In the genomic region with DNA sequence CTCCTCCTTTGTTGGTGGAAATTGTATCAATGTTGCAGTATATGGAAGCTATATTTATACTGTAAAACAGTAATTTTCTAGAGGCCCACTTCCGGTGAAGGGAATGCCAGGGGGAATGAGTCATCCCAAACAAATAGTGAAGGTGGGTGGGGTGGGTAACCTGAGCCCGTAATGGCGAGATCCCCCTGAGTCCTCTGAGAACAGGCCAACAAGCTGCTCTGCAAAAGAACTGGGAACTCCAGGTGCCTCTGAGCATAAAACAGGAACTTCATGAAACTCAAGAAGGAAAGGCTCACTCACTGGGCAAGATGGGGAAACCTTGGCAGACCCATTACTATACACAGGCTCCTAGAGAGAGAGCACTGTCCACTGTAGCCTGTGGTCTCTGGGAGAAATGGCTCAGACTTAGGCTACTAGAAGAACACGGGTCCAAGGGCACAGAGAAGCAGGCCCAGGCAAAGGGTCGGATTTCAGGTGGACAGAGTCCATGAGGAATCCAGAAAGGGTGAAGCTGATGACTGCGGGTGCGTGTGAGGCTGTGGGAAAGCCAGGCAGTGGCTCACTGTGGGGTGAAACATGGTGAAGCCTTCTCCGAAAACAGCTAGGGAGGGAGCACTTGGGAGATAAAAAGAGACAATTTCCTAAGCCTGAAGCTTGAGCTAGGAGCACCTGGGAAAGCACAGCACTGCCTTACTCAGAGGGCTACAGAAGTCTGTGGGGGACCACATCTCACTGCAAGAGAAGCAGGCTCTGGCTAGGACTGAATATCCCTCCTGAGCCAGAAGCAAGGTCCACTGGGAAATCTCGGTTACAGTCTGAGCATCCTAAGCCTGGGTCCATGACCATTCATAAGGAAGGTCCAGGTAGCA, we compare ENCODE assay signal across 10 cellular contexts. TPM values are rescaled to one million over a fixed set of nuclear protein-coding genes. Genes with fewer than 3 reads are reported as not detected.
DNase-seq lines count a peak whose midpoint lies in the region; ATAC-seq, FAIRE-seq and TF ChIP-seq lines count a peak whose summit lies in the region.
"Had no signal": no experiment of that assay in that cellular context is flagged by ENCODE, and none has a peak within 500 bp of the region (broad histone marks: within the 10 kb centered on the region; RNA-seq: fewer than 3 reads in every experiment).

No MANE protein-coding gene starts in this region.

- TF ChIP-seq CTCF in HFFc6 (IDR thresholded peaks at IDR 0.05) (no peak), endothelial cell of umbilical vein (IDR thresholded peaks at IDR 0.05; ENCODE audit: extremely low read depth in 1 of 2, insufficient read depth in 1 of 2, low read depth in 1 of 2, low read length in 2 of 2) (no peak)

- no TSS peak for BruUV-seq in endothelial cell of umbilical vein (replicated peaks; lab: Mats Ljungman, UMichigan)

- peak; percentile 83 for FAIRE-seq in endothelial cell of umbilical vein (lab: Jason Lieb, UNC)

- CTCF ChIA-PET in endothelial cell of umbilical vein (lab: Charles Lee): interaction anchor here (0.7 to 3.6 kb wide), 6 partner anchors 9 to 248 kb away, joined by 3 to 30 read pairs (median 5); no protein-coding TSS in a partner anchor
- CTCF ChIA-PET in naive thymus-derived CD4-positive, alpha-beta T cell (lab: Charles Lee): no interaction called here

- H3K36me3 ChIP-seq in endothelial cell of umbilical vein (ENCODE audit: control insufficient read depth in 2 of 2, extremely low read depth in 1 of 2, insufficient read depth in 2 of 2, low read length in 2 of 2) (peaks cover 0 to 18% of the 10 kb centered on the region in 2 experiments), skeletal muscle tissue (ENCODE audit: control insufficient read depth in 3 of 3, insufficient read depth in 3 of 3, low read length in 3 of 3) (peaks cover 0 to 17% (median 16%) of the 10 kb centered on the region in 3 donors)
- H3K36me3 ChIP-seq in naive thymus-derived CD4-positive, alpha-beta T cell (ENCODE audit: control insufficient read depth in 2 of 3, insufficient read depth in 3 of 3, low read length in 3 of 3): no peaks in the 10 kb centered on the region
- H3K36me3 ChIP-seq: neutrophil had no signal

- H3K9me1 ChIP-seq in endothelial cell of umbilical vein (replicated peaks; ENCODE audit: control insufficient read depth, extremely low read depth, insufficient read depth, low read length): no peaks in the 10 kb centered on the region

- peak overlapping the region; percentile 88 for H3K27ac Mint-ChIP-seq in HFFc6
- no peak overlapping the region for H3K27ac Mint-ChIP-seq in naive thymus-derived CD4-positive, alpha-beta T cell
- H3K27ac Mint-ChIP-seq: activated naive CD4-positive, alpha-beta T cell treated with anti-CD3 and anti-CD28 coated beads for 36 hours had no signal

- H3K4me3 ChIP-seq in endothelial cell of umbilical vein (replicated peaks in 1 of 3; ENCODE audit: insufficient read depth in 1 of 3, low read depth in 1 of 3, low read length in 3 of 3) (no peak overlapping the region), skeletal muscle tissue (ENCODE audit: low read length in 3 of 3) (peak overlapping the region in 2 of 3 donors; percentile 2 to 4)
- no peak overlapping the region for H3K4me3 ChIP-seq in naive thymus-derived CD4-positive, alpha-beta T cell (ENCODE audit: low read length)

- intact Hi-C loops in endothelial cell of umbilical vein (cut with micrococcal nuclease): no loop called here
- intact Hi-C loops in naive thymus-derived CD4-positive, alpha-beta T cell (cut with micrococcal nuclease): no loop called here

- H4K20me1 ChIP-seq in endothelial cell of umbilical vein (replicated peaks; ENCODE audit: control insufficient read depth, extremely low read depth, insufficient read depth, low read length): no peaks in the 10 kb centered on the region

- TF ChIP-seq POLR2A in endothelial cell of umbilical vein (IDR thresholded peaks at IDR 0.05; ENCODE audit: low read depth, low read length): no peak

- H3K36me3 Mint-ChIP-seq in HFFc6 (ENCODE audit: low read depth): peaks cover 50% of the 10 kb centered on the region
- H3K36me3 Mint-ChIP-seq in naive thymus-derived CD4-positive, alpha-beta T cell: no peaks in the 10 kb centered on the region

- H3K9me3 ChIP-seq in endothelial cell of umbilical vein (replicated peaks; ENCODE audit: control insufficient read depth, insufficient read depth, low read length) (no peaks in the 10 kb centered on the region), skeletal muscle tissue (ENCODE audit: control insufficient read depth in 3 of 3, low read length in 3 of 3) (no peaks in the 10 kb centered on the region)
- no peaks in the 10 kb centered on the region for H3K9me3 ChIP-seq in naive thymus-derived CD4-positive, alpha-beta T cell (ENCODE audit: control insufficient read depth in 2 of 3, low read length in 3 of 3)
- H3K9me3 ChIP-seq: neutrophil had no signal

- H3K79me2 ChIP-seq in endothelial cell of umbilical vein (ENCODE audit: control insufficient read depth, insufficient read depth, low read length): no peaks in the 10 kb centered on the region

- dilution Hi-C loops in endothelial cell of umbilical vein (cut with MboI; ENCODE audit: extremely low pct_ligation_motif_present, low sequenced_read_pairs): no loop called here

- H3K9ac ChIP-seq in endothelial cell of umbilical vein (replicated peaks; ENCODE audit: extremely low read depth, insufficient read depth, low read length): no peak overlapping the region
- H3K9ac ChIP-seq in skeletal muscle tissue (ENCODE audit: low read depth in 1 of 3, low read length in 3 of 3): peak overlapping the region in 2 of 3 donors; percentile 27 to 46

- H3K9me3 Mint-ChIP-seq in HFFc6: no peaks in the 10 kb centered on the region
- no peaks in the 10 kb centered on the region for H3K9me3 Mint-ChIP-seq in naive thymus-derived CD4-positive, alpha-beta T cell
- H3K9me3 Mint-ChIP-seq: activated naive CD4-positive, alpha-beta T cell treated with anti-CD3 and anti-CD28 coated beads for 36 hours had no signal

- H3K27me3 ChIP-seq in endothelial cell of umbilical vein (ENCODE audit: control insufficient read depth in 2 of 2, insufficient read depth in 2 of 2, low read length in 2 of 2) (no peaks in the 10 kb centered on the region), skeletal muscle tissue (ENCODE audit: control insufficient read depth in 3 of 3, insufficient read depth in 3 of 3, low read length in 3 of 3) (no peaks in the 10 kb centered on the region)
- no peaks in the 10 kb centered on the region for H3K27me3 ChIP-seq in naive thymus-derived CD4-positive, alpha-beta T cell (ENCODE audit: control insufficient read depth in 2 of 2, insufficient read depth in 2 of 2, low read length in 2 of 2)
- H3K27me3 ChIP-seq: neutrophil had no signal

- POLR2A ChIA-PET in endothelial cell of umbilical vein (lab: Charles Lee): no interaction called here
- POLR2A ChIA-PET in naive thymus-derived CD4-positive, alpha-beta T cell (lab: Charles Lee): no interaction called here

- no peaks in the 10 kb centered on the region for H3K27me3 Mint-ChIP-seq in HFFc6 (ENCODE audit: insufficient read depth)
- peaks cover 5 to 30% (median 12%) of the 10 kb centered on the region in 5 donors for H3K27me3 Mint-ChIP-seq in naive thymus-derived CD4-positive, alpha-beta T cell

- H3K4me1 Mint-ChIP-seq in HFFc6 (ENCODE audit: low read depth): peaks cover 44% of the 10 kb centered on the region
- H3K4me1 Mint-ChIP-seq in naive thymus-derived CD4-positive, alpha-beta T cell: no peaks in the 10 kb centered on the region

- DNase-seq in HFFc6 (peak; percentile 48), NCI-H226 (peak; percentile 69), endothelial cell of umbilical vein (ENCODE audit: low read depth, low spot score) (peak; percentile 76)
- no peak for DNase-seq in NK-92 treated with Interleukin-12 subunit alpha and Interleukin-12 subunit beta, amount 100 ng/mL, for 24 hours (lab: John Stamatoyannopoulos, UW)
- no peak for DNase-seq in naive thymus-derived CD4-positive, alpha-beta T cell
- DNase-seq: activated naive CD4-positive, alpha-beta T cell treated with anti-CD3 and anti-CD28 coated beads for 36 hours; NCI-H82 had no signal

- peak overlapping the region; percentile 3 for H2AFZ ChIP-seq in endothelial cell of umbilical vein (ENCODE audit: low read depth, low read length)

- peak overlapping the region; percentile 28 for H3K4me2 ChIP-seq in endothelial cell of umbilical vein (ENCODE audit: insufficient read depth, low read length)

- H3K4me3 Mint-ChIP-seq in HFFc6: peak overlapping the region; percentile 20; the same call in 1 of the 2 replicates
- no peak overlapping the region for H3K4me3 Mint-ChIP-seq in naive thymus-derived CD4-positive, alpha-beta T cell
- H3K4me3 Mint-ChIP-seq: activated naive CD4-positive, alpha-beta T cell treated with anti-CD3 and anti-CD28 coated beads for 36 hours had no signal

- H3K27ac ChIP-seq in endothelial cell of umbilical vein (ENCODE audit: insufficient read depth, low read depth, low read length) (no peak overlapping the region), skeletal muscle tissue (ENCODE audit: low read depth, low read length) (peak overlapping the region; percentile 37)
- no peak overlapping the region for H3K27ac ChIP-seq in naive thymus-derived CD4-positive, alpha-beta T cell (ENCODE audit: low read depth, low read length)
- H3K27ac ChIP-seq: neutrophil had no signal

- ATAC-seq in HG03280 (IDR thresholded peaks at IDR 0.05; ENCODE audit: unreplicated experiment): no peak
- no peak for ATAC-seq in naive thymus-derived CD4-positive, alpha-beta T cell

- peaks cover 14% of the 10 kb centered on the region for H3K4me1 ChIP-seq in endothelial cell of umbilical vein (ENCODE audit: control insufficient read depth, extremely low read depth, insufficient read depth, low read length)
- H3K4me1 ChIP-seq in skeletal muscle tissue (ENCODE audit: control insufficient read depth in 3 of 3, insufficient read depth in 3 of 3, low read length in 3 of 3): peaks cover 15 to 28% (median 20%) of the 10 kb centered on the region in 3 donors
- no peaks in the 10 kb centered on the region for H3K4me1 ChIP-seq in naive thymus-derived CD4-positive, alpha-beta T cell (ENCODE audit: control insufficient read depth in 2 of 2, insufficient read depth in 2 of 2, low read length in 2 of 2)

RNA-seq across cellular contexts. Expression of a gene that starts 19.8 kb away (rescaled TPM):
- total RNA-seq in HFFc6 (2021; fragmentation: NEBNext Ultra II Directional; extraction: Animal tissue kit (Norgen Biotek cat#: 25700)): 100 to 1,000 TPM; 105 to 121 (median 115) TPM
- total RNA-seq in endothelial cell of umbilical vein (16.9 and 25.2 TPM in 2 replicates), skeletal muscle tissue (7.3 TPM)
- 56.1 and 56.2 TPM in 2 replicates for polyA plus RNA-seq in endothelial cell of umbilical vein
- 29.0 and 35.2 TPM in 2 replicates for polyA plus RNA-seq in endothelial cell of umbilical vein (2011; cell fraction: cytosol; rRNA removed)
- polyA plus RNA-seq in endothelial cell of umbilical vein (2011; cell fraction: nucleus; rRNA removed): 24.3 and 26.0 TPM in 2 replicates
- 43.5 and 47.5 TPM in 2 replicates for polyA plus RNA-seq in endothelial cell of umbilical vein (2012)
- 47.4 and 56.0 TPM in 2 replicates for polyA minus RNA-seq in endothelial cell of umbilical vein
- 9.9 TPM for polyA minus RNA-seq in endothelial cell of umbilical vein (2011; cell fraction: cytosol; rRNA and poly(A)+ RNA removed)
- polyA minus RNA-seq in endothelial cell of umbilical vein (2011; cell fraction: nucleus; rRNA and poly(A)+ RNA removed): 21.9 and 32.1 TPM in 2 replicates
- total RNA-seq in naive thymus-derived CD4-positive, alpha-beta T cell: under 1 TPM in 1 of 5 experiments, not detected in 4; 0.50 TPM
- polyA plus RNA-seq in naive thymus-derived CD4-positive, alpha-beta T cell: under 1 TPM; 0.09 to 0.10 TPM
- total RNA-seq: activated naive CD4-positive, alpha-beta T cell treated with anti-CD3 and anti-CD28 coated beads for 36 hours had no signal

RNA-seq across cellular contexts. Expression of a gene that starts 58.1 kb away (rescaled TPM):
- 1 to 10 TPM; 4.2 to 5.8 (median 5.1) TPM for total RNA-seq in HFFc6 (2021; fragmentation: NEBNext Ultra II Directional; extraction: Animal tissue kit (Norgen Biotek cat#: 25700))
- 2.7 and 4.0 TPM in 2 replicates for total RNA-seq in endothelial cell of umbilical vein
- 1.7 TPM in 2 replicates for polyA plus RNA-seq in endothelial cell of umbilical vein
- 2.3 and 2.4 TPM in 2 replicates for polyA plus RNA-seq in endothelial cell of umbilical vein (2011; cell fraction: cytosol; rRNA removed)
- 1.5 and 1.9 TPM in 2 replicates for polyA plus RNA-seq in endothelial cell of umbilical vein (2011; cell fraction: nucleus; rRNA removed)
- 2.0 and 2.7 TPM in 2 replicates for polyA plus RNA-seq in endothelial cell of umbilical vein (2012)
- polyA minus RNA-seq in endothelial cell of umbilical vein: 0.74 and 0.78 TPM in 2 replicates
- polyA minus RNA-seq in endothelial cell of umbilical vein (2011; cell fraction: cytosol; rRNA and poly(A)+ RNA removed): 1.1 TPM
- 1.3 and 1.9 TPM in 2 replicates for polyA minus RNA-seq in endothelial cell of umbilical vein (2011; cell fraction: nucleus; rRNA and poly(A)+ RNA removed)
- 5.2 TPM for total RNA-seq in skeletal muscle tissue
- total RNA-seq in naive thymus-derived CD4-positive, alpha-beta T cell: under 1 TPM in 1 of 5 experiments, not detected in 4; 0.24 TPM
- polyA plus RNA-seq in naive thymus-derived CD4-positive, alpha-beta T cell: not detected
- total RNA-seq: activated naive CD4-positive, alpha-beta T cell treated with anti-CD3 and anti-CD28 coated beads for 36 hours had no signal

RNA-seq across cellular contexts. Expression of a gene that starts 58.5 kb away (rescaled TPM):
- 10 to 100 TPM in 3 of 6 experiments, 1 to 10 TPM in 3; 6.2 to 13.4 (median 10.2) TPM for total RNA-seq in HFFc6 (2021; fragmentation: NEBNext Ultra II Directional; extraction: Animal tissue kit (Norgen Biotek cat#: 25700))
- total RNA-seq in endothelial cell of umbilical vein (6.6 and 7.4 TPM in 2 replicates), skeletal muscle tissue (11.0 TPM)
- 3.0 and 3.7 TPM in 2 replicates for polyA plus RNA-seq in endothelial cell of umbilical vein
- 3.8 and 3.9 TPM in 2 replicates for polyA plus RNA-seq in endothelial cell of umbilical vein (2011; cell fraction: cytosol; rRNA removed)
- 9.0 and 9.5 TPM in 2 replicates for polyA plus RNA-seq in endothelial cell of umbilical vein (2011; cell fraction: nucleus; rRNA removed)
- 4.2 and 5.4 TPM in 2 replicates for polyA plus RNA-seq in endothelial cell of umbilical vein (2012)
- 10.7 and 16.1 TPM in 2 replicates for polyA minus RNA-seq in endothelial cell of umbilical vein
- 3.0 TPM for polyA minus RNA-seq in endothelial cell of umbilical vein (2011; cell fraction: cytosol; rRNA and poly(A)+ RNA removed)
- polyA minus RNA-seq in endothelial cell of umbilical vein (2011; cell fraction: nucleus; rRNA and poly(A)+ RNA removed): 54.5 and 62.8 TPM in 2 replicates
- not detected for total RNA-seq in naive thymus-derived CD4-positive, alpha-beta T cell
- polyA plus RNA-seq in naive thymus-derived CD4-positive, alpha-beta T cell: not detected
- total RNA-seq: activated naive CD4-positive, alpha-beta T cell treated with anti-CD3 and anti-CD28 coated beads for 36 hours had no signal

Comparison
In these comparisons a context has a peak if more than half of its experiments do, and no peak if none do; other contexts are left out.
1. DNase-seq: peak in HFFc6 (single experiment), NCI-H226 (single experiment) and endothelial cell of umbilical vein (single experiment); none in NK-92 treated with Interleukin-12 subunit alpha and Interleukin-12 subunit beta, amount 100 ng/mL, for 24 hours (single experiment) and naive thymus-derived CD4-positive, alpha-beta T cell (0 of 9).
2. H3K4me3 ChIP-seq: peak in skeletal muscle tissue (2 of 3); none in endothelial cell of umbilical vein (0 of 3) and naive thymus-derived CD4-positive, alpha-beta T cell (single experiment).